Comparison of ENCODE assay signal across 13 cellular contexts in the genomic region with DNA sequence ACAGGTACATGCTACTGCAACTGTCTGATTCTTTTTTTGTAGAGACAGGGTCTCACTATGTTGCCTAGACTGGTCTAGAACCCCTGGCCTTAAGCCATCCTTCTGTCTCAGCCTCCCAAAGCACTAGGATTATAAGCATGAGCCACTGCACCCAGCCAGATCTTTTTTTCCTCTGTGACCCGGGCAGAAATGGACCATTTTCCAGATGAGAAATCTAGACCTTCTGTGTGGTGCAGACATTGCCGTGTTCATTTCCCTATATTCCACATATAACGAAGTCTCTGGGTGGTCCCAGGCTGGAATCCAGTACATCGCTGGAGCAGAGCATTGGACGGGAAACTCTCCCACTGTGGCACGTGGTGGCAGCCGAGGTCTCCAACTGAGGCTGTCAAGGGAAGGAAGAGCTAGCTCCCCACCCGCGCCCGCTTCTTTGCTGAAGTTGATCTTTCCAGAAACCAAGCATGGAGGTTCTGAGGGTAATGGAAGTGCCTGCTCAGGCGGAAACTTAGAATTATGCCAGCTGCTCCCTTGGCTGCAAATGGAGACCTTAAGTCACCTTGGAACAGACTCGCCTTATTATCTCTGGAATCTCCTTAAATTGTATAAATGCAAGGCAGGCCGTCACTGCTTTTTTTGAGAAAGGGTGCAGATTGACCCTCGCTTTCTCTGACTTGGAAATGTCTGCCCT. TPM values are rescaled to one million over a fixed set of nuclear protein-coding genes. Genes with fewer than 3 reads are reported as not detected.
DNase-seq lines count a peak whose midpoint lies in the region; ATAC-seq and TF ChIP-seq lines count a peak whose summit lies in the region.
"Had no signal": no experiment of that assay in that cellular context is flagged by ENCODE, and none has a peak within 500 bp of the region (broad histone marks: within the 10 kb centered on the region; RNA-seq: fewer than 3 reads in every experiment).

No MANE protein-coding gene starts in this region.

- DNase-seq in right atrium auricular region (ENCODE audit: low spot score) (peak; percentile 34), Right ventricle myocardium inferior (ENCODE audit: missing footprints) (no peak), NCI-H2171 treated with DMSO at 0.1 percent for 48 hours (lab: John Stamatoyannopoulos, UW) (peak; percentile 61), esophagus muscularis mucosa (ENCODE audit: extremely low spot score) (peak; percentile 72), vagina (ENCODE audit: extremely low spot score in 2 of 2) (peak; percentile 42 to 64), MG63 (no peak), ACHN (no peak), adrenal gland (no peak)
- DNase-seq: KBM-7, NCI-H1417 treated with DMSO at 0.1 percent for 48 hours, NCI-H2029 had no signal

- in situ Hi-C loops in ACHN (cut with HindIII; ENCODE audit: low pct_ligation_motif_present, low pct_unique_long_range_greater_than_20kb, low sequenced_read_pairs) = no loop called here

- no peak for TF ChIP-seq POLR2A in esophagus muscularis mucosa (IDR thresholded peaks at IDR 0.05; ENCODE audit: low read depth)
- no peak for TF ChIP-seq POLR2A in vagina (IDR thresholded peaks at IDR 0.05)
- TF ChIP-seq POLR2A in adrenal gland (IDR thresholded peaks at IDR 0.05) = no peak

- H3K36me3 ChIP-seq in right atrium auricular region (no peaks in the 10 kb centered on the region), esophagus muscularis mucosa (no peaks in the 10 kb centered on the region), vagina (no peaks in the 10 kb centered on the region), MG63 (no peaks in the 10 kb centered on the region), adrenal gland (replicated peaks in 1 of 2) (no peaks in the 10 kb centered on the region)

- H3K4me1 ChIP-seq in right atrium auricular region (peaks cover 0 to 8% of the 10 kb centered on the region in 2 donors), esophagus muscularis mucosa (peaks cover 5 to 9% (median 7%) of the 10 kb centered on the region in 4 donors), vagina (peaks cover 10% of the 10 kb centered on the region), adrenal gland (replicated peaks in 1 of 2) (peaks cover 0 to 11% of the 10 kb centered on the region in 2 donors)

- ATAC-seq in Right ventricle myocardium inferior = no peak

- TF ChIP-seq CTCF in right atrium auricular region (IDR thresholded peaks at IDR 0.05) (no peak), esophagus muscularis mucosa (IDR thresholded peaks at IDR 0.05) (no peak), vagina (IDR thresholded peaks at IDR 0.05) (no peak), adrenal gland (IDR thresholded peaks at IDR 0.05) (no peak)

- no peaks in the 10 kb centered on the region for H3K27me3 ChIP-seq in right atrium auricular region
- H3K27me3 ChIP-seq in esophagus muscularis mucosa = peaks cover 0 to 21% (median 0%) of the 10 kb centered on the region in 4 donors
- H3K27me3 ChIP-seq in vagina = no peaks in the 10 kb centered on the region
- H3K27me3 ChIP-seq in MG63 = no peaks in the 10 kb centered on the region
- H3K27me3 ChIP-seq in adrenal gland = no peaks in the 10 kb centered on the region

- WGBS in esophagus muscularis mucosa = 81% methylated on average over 14 of the region's 14 CpGs
- WGBS in adrenal gland, 4 donors = 80 to 85% (median 81%) methylated on average over 10 to 14 of the region's 14 CpGs

- H3K9me3 ChIP-seq in right atrium auricular region = peaks cover 0 to 10% of the 10 kb centered on the region in 2 donors
- peaks cover 0 to 11% (median 10%) of the 10 kb centered on the region in 4 donors for H3K9me3 ChIP-seq in esophagus muscularis mucosa
- H3K9me3 ChIP-seq in vagina = no peaks in the 10 kb centered on the region
- H3K9me3 ChIP-seq in MG63 = peaks cover 9% of the 10 kb centered on the region
- H3K9me3 ChIP-seq in adrenal gland (replicated peaks in 1 of 3) = peaks cover 0 to 9% (median 0%) of the 10 kb centered on the region in 3 donors

- no peak for TF ChIP-seq EP300 in esophagus muscularis mucosa (IDR thresholded peaks at IDR 0.05)

- intact Hi-C loops in Right ventricle myocardium inferior (cut with DNase I) (loop anchor here (2.0 to 5.0 kb wide), 3 partner anchors 499 to 867 kb away; no protein-coding TSS in a partner anchor), esophagus muscularis mucosa (cut with DNase I) (loop anchor here (2.0 to 10.0 kb wide), 3 partner anchors 307 to 869 kb away; a partner anchor contains a TSS), vagina (cut with DNase I) (no loop called here), adrenal gland (cut with DNase I) (loop anchor here (5.0 to 10.0 kb wide), 3 partner anchors 779 to 867 kb away; no protein-coding TSS in a partner anchor)

- H3K27ac ChIP-seq in right atrium auricular region (no peak overlapping the region), esophagus muscularis mucosa (replicated peaks in 1 of 4) (no peak overlapping the region), vagina (no peak overlapping the region), adrenal gland (no peak overlapping the region)
- H3K27ac ChIP-seq: C4-2B, SK-N-MC had no signal

- H3K4me3 ChIP-seq in right atrium auricular region (no peak overlapping the region), esophagus muscularis mucosa (no peak overlapping the region), vagina (no peak overlapping the region), MG63 (no peak overlapping the region), adrenal gland (no peak overlapping the region)
- H3K4me3 ChIP-seq: SK-N-MC had no signal

RNA-seq across cellular contexts. Expression of a gene that starts 23.1 kb away (rescaled TPM):
- 1 to 10 TPM; 5.0 to 6.8 TPM for total RNA-seq in right atrium auricular region
- total RNA-seq in Right ventricle myocardium inferior = 3.5 TPM
- total RNA-seq in esophagus muscularis mucosa = 10 to 100 TPM; 12.8 to 23.7 (median 18.7) TPM
- 7.1 TPM for total RNA-seq in vagina
- total RNA-seq in MG63 (2014; rRNA removed; shearing (Covaris generic); ENCODE audit: low replicate concordance) = 11.4 and 15.9 TPM in 2 replicates
- 10 to 100 TPM in 5 of 8 donors, 1 to 10 TPM in 3; 7.3 to 20.8 (median 10.8) TPM for total RNA-seq in adrenal gland
- polyA plus RNA-seq in adrenal gland = 10 to 100 TPM in 1 of 3 donors, 1 to 10 TPM in 2; 6.8 to 10.9 (median 7.9) TPM

RNA-seq across cellular contexts. Expression of a gene that starts 26.0 kb away (rescaled TPM):
- 10 to 100 TPM in 1 of 2 donors, 1 to 10 TPM in 1; 8.4 to 10.9 TPM for total RNA-seq in right atrium auricular region
- 11.7 TPM for total RNA-seq in Right ventricle myocardium inferior
- 10 to 100 TPM; 10.3 to 13.4 (median 12.1) TPM for total RNA-seq in esophagus muscularis mucosa
- total RNA-seq in vagina = 12.8 TPM
- total RNA-seq in MG63 (2014; rRNA removed; shearing (Covaris generic); ENCODE audit: low replicate concordance) = 40.9 and 92.6 TPM in 2 replicates
- 10 to 100 TPM; 10.6 to 21.3 (median 17.5) TPM for total RNA-seq in adrenal gland
- 10 to 100 TPM; 14.9 to 20.0 (median 17.8) TPM for polyA plus RNA-seq in adrenal gland

Comparison
In these comparisons a context has a peak if more than half of its experiments do, and no peak if none do; other contexts are left out.
1. DNase-seq: peak in right atrium auricular region (single experiment), NCI-H2171 treated with DMSO at 0.1 percent for 48 hours (single experiment), esophagus muscularis mucosa (single experiment) and vagina (2 of 2); none in Right ventricle myocardium inferior (single experiment), MG63 (single experiment), ACHN (single experiment) and adrenal gland (0 of 7).